ENCODE assay signal across 8 cellular contexts in the genomic region with DNA sequence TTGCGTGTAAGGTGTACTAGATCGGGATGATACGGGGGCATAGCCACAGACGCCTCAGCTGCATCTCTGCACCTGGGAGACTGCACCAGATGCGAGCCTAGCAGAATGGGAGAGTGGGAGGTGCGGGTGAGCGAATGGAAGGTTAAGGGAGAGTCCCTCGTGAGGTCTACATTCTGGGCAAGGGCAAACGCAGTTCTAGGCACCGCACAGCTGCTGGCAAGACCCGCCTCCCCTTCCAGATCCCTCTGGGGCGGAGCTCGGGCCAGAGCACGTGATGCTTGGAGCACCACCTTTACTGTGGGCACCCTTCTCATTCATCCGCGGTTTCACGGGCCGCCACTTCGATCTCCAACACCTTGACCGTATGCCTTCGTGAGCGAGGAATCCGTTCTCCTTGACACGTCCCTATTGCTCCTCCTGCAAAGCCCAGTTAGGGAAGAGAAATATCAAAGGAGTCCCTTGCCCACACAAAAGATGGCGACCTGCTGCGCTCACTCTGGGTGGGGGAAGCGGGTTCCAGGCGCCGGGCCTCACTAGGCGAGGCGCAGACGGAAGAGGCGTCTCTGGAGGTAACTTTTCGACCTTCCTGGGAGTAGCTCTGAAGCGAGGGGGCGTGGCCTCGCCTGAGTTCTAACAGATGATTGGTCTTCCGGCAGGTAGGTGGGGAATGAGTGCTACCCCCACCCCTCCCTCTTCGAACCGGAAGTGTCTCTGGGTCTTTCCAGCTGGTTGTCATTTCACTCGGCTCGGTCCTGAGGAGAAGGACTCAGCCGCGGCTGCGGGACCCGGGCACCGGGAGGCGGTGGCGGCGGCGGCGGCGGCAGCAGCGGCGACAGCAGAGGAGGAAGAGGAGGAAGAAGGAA. TPM values are rescaled to one million over a fixed set of nuclear protein-coding genes. Genes with fewer than 3 reads are reported as not detected.
A peak's percentile ranks its signal among the peaks of the same experiment; 100 is the strongest.
DNase-seq lines count a peak whose midpoint lies in the region; ATAC-seq and TF ChIP-seq lines count a peak whose summit lies in the region.

A gene (plus strand): TSS at position 740 of the 863 bp plus-strand sequence. CDS start 1,385 bp downstream, outside the sequence.

- H3K4me1 ChIP-seq in ACC112 (ENCODE audit: control insufficient read depth, insufficient read depth, low read length, unreplicated experiment) (peaks cover 15% of the 10 kb centered on the region), breast epithelium (no peaks in the 10 kb centered on the region), skeletal muscle tissue (ENCODE audit: control insufficient read depth in 3 of 3, insufficient read depth in 3 of 3, low read length in 3 of 3) (peaks cover 12 to 16% (median 13%) of the 10 kb centered on the region in 3 donors)

- ATAC-seq in GM18870 (IDR thresholded peaks at IDR 0.05; ENCODE audit: unreplicated experiment) = peak; percentile 89
- peak; percentile 94 for ATAC-seq in HG03135 (IDR thresholded peaks at IDR 0.05; ENCODE audit: unreplicated experiment)

- H3K79me2 ChIP-seq in ACC112 (ENCODE audit: control insufficient read depth, insufficient read depth, low read length, unreplicated experiment) = peaks cover 40% of the 10 kb centered on the region

- H2AFZ ChIP-seq in ACC112 (ENCODE audit: low read length, unreplicated experiment) = peak within 1 kb of the TSS; percentile 91

- H3K27ac ChIP-seq in ACC112 (ENCODE audit: low read depth, low read length) (peak within 1 kb of the TSS; percentile 84), VCaP (peak within 1 kb of the TSS; percentile 90), breast epithelium (peak within 1 kb of the TSS; percentile 90 to 94), skeletal muscle tissue (ENCODE audit: low read depth, low read length) (peak within 1 kb of the TSS; percentile 96)

- H3K9me3 ChIP-seq in breast epithelium (no peaks in the 10 kb centered on the region), iPS-18c (ENCODE audit: control insufficient read depth, insufficient read depth, low read length) (no peaks in the 10 kb centered on the region), skeletal muscle tissue (ENCODE audit: control insufficient read depth in 3 of 3, low read length in 3 of 3) (no peaks in the 10 kb centered on the region)

- TF ChIP-seq POLR2A in breast epithelium (IDR thresholded peaks at IDR 0.05) = peak; percentile 96

- H3K36me3 ChIP-seq in ACC112 (ENCODE audit: insufficient read depth, low read length) (no peaks in the 10 kb centered on the region), breast epithelium (no peaks in the 10 kb centered on the region), skeletal muscle tissue (ENCODE audit: control insufficient read depth in 3 of 3, insufficient read depth in 3 of 3, low read length in 3 of 3) (peaks cover 0 to 11% (median 0%) of the 10 kb centered on the region in 3 donors)

- intact Hi-C loops in breast epithelium (cut with DNase I; ENCODE audit: low total_unique reads) = loop anchor here (10.0 kb wide), 1 partner anchor 273 kb away; a partner anchor contains a TSS

- H3K9ac ChIP-seq in skeletal muscle tissue (ENCODE audit: low read depth in 1 of 3, low read length in 3 of 3) = peak within 1 kb of the TSS; percentile 92 to 95 (median 95)

- peak within 1 kb of the TSS; percentile 91 for H3K4me3 ChIP-seq in ACC112 (ENCODE audit: low read depth, low read length)
- H3K4me3 ChIP-seq in breast epithelium = peak within 1 kb of the TSS; percentile 72 to 92 (median 91)
- peak within 1 kb of the TSS; percentile 77 for H3K4me3 ChIP-seq in iPS-18c (ENCODE audit: insufficient read depth, low read depth, low read length)
- peak within 1 kb of the TSS; percentile 88 to 92 (median 91) for H3K4me3 ChIP-seq in skeletal muscle tissue (ENCODE audit: low read length in 3 of 3)

- H3K27me3 ChIP-seq in ACC112 (ENCODE audit: insufficient read depth, low read length) (no peaks in the 10 kb centered on the region), breast epithelium (no peaks in the 10 kb centered on the region), skeletal muscle tissue (ENCODE audit: control insufficient read depth in 3 of 3, insufficient read depth in 3 of 3, low read length in 3 of 3) (no peaks in the 10 kb centered on the region)

- no peak for TF ChIP-seq CTCF in VCaP (conservative IDR thresholded peaks at IDR 0.05)
- no peak for TF ChIP-seq CTCF in breast epithelium (IDR thresholded peaks at IDR 0.05)

- peak; percentile 98 for DNase-seq in NCI-H2196 treated with DMSO at 0.1 percent for 48 hours (lab: John Stamatoyannopoulos, UW; ENCODE audit: unreplicated experiment)
- DNase-seq in breast epithelium (ENCODE audit: low spot score in 2 of 2) = peak; percentile 98 to 99

RNA-seq across cellular contexts. Expression of the gene that starts here (rescaled TPM):
- total RNA-seq in breast epithelium (10 to 100 TPM; 36.4 to 71.7 (median 49.9) TPM), skeletal muscle tissue (32.4 TPM)

Comparison
In these comparisons a context has a peak if more than half of its experiments do, and no peak if none do; other contexts are left out.
1. Peak in every context shown above with its lines: DNase-seq, ATAC-seq, H3K4me3 ChIP-seq and H3K27ac ChIP-seq.